In genomic region chr19:51511353-51511752, GRCh38 we compare ENCODE assay signal across 11 cellular contexts. TPM values are rescaled to one million over a fixed set of nuclear protein-coding genes. Genes with fewer than 3 reads are reported as not detected.
A peak's percentile ranks its signal among the peaks of the same experiment; 100 is the strongest.
DNase-seq lines count a peak whose midpoint lies in the region; ATAC-seq and TF ChIP-seq lines count a peak whose summit lies in the region.
"Had no signal": no experiment of that assay in that cellular context is flagged by ENCODE, and none has a peak within 500 bp of the region (broad histone marks: within the 10 kb centered on the region; RNA-seq: fewer than 3 reads in every experiment).

No MANE protein-coding gene starts in this region.

- peak; percentile 33 for DNase-seq in DMS 273 (lab: John Stamatoyannopoulos, UW; ENCODE audit: unreplicated experiment)
- no peak for DNase-seq in DMS 273 treated with DMSO at 0.1 percent for 48 hours (lab: John Stamatoyannopoulos, UW)
- DNase-seq in HCT116 (ENCODE audit: low read depth, low spot score) = peak; percentile 7
- DNase-seq in SW480 (ENCODE audit: low spot score) = peak; percentile 24
- peak; percentile 79 for DNase-seq in iPS-NIHi7 (ENCODE audit: extremely low spot score)
- no peak for DNase-seq in NCI-H774 (lab: John Stamatoyannopoulos, UW)
- DNase-seq in stimulated activated naive CD4-positive, alpha-beta T cell (lab: John Stamatoyannopoulos, UW) = no peak
- DNase-seq: 8988T, amygdala, occipital lobe had no signal

- peak; percentile 82 for ATAC-seq in HCT116
- no peak for ATAC-seq in HG03097 (IDR thresholded peaks at IDR 0.05; ENCODE audit: low FRiP score, unreplicated experiment)

- H4K20me1 ChIP-seq in HCT116 (ENCODE audit: insufficient read depth) = no peaks in the 10 kb centered on the region

- no peak overlapping the region for H3K9ac ChIP-seq in HCT116 (ENCODE audit: low read length)

- H3K79me2 ChIP-seq in HCT116 (ENCODE audit: insufficient read depth, low read length) = no peaks in the 10 kb centered on the region

- H3K27me3 ChIP-seq in HCT116 (ENCODE audit: insufficient read depth, low read length) = peaks cover 9% of the 10 kb centered on the region

- POLR2A ChIA-PET in HCT116 (lab: Charles Lee) = no interaction called here

- TF ChIP-seq RAD21 in HCT116 (IDR thresholded peaks at IDR 0.05; ENCODE audit: low read depth) = 0 out of 2 replicates have a peak, but pooled peaks have one; percentile 13

- H3K4me2 ChIP-seq in HCT116 (ENCODE audit: low read length) = no peak overlapping the region

- H2AFZ ChIP-seq in HCT116 (ENCODE audit: low read depth, low read length, poor library complexity, severe bottlenecking) = no peak overlapping the region

- no peaks in the 10 kb centered on the region for H3K9me2 ChIP-seq in HCT116 (ENCODE audit: insufficient read depth)

- RAD21 ChIA-PET in HCT116 (lab: Charles Lee; ENCODE audit: low non-redundant PET in 1 of 2, low total read pairs in 2 of 2, uncharacterized antibody in 2 of 2, unreplicated experiment in 2 of 2) = no interaction called here

- H3K4me3 ChIP-seq in HCT116 (replicated peaks in 1 of 2; ENCODE audit: low read depth in 1 of 2, low read length in 2 of 2) = no peak overlapping the region

- TF ChIP-seq POLR2A in HCT116 (IDR thresholded peaks at IDR 0.05; ENCODE audit: borderline replicate concordance, extremely low read depth, insufficient read depth, insufficient read length) = no peak

- H3K27ac ChIP-seq in HCT116 (ENCODE audit: low read depth, low read length) = no peak overlapping the region

- CTCF ChIA-PET in HCT116 (lab: Charles Lee) = no interaction called here

- H3K9me3 ChIP-seq in HCT116 (ENCODE audit: control insufficient read depth in 1 of 2, insufficient read depth in 1 of 2, low read depth in 1 of 2, low read length in 2 of 2) = no peaks in the 10 kb centered on the region

- no peaks in the 10 kb centered on the region for H3K4me1 ChIP-seq in HCT116 (ENCODE audit: control insufficient read depth in 1 of 2, insufficient read depth in 2 of 2, low read length in 2 of 2)

- no peaks in the 10 kb centered on the region for H3K36me3 ChIP-seq in HCT116 (ENCODE audit: control insufficient read depth in 1 of 2, insufficient read depth in 2 of 2, low read length in 2 of 2)

- BruUV-seq in HCT116 (replicated peaks; lab: Mats Ljungman, UMichigan) = no TSS peak

- intact Hi-C loops in HCT116 (cut with micrococcal nuclease) = no loop called here

- TF ChIP-seq CTCF in HCT116 (IDR thresholded peaks at IDR 0.05 in 2 of 3, conservative IDR thresholded peaks at IDR 0.05 in 1 of 3; ENCODE audit: borderline replicate concordance in 1 of 3, insufficient read depth in 1 of 3, low read depth in 2 of 3, low read length in 2 of 3) = peak; percentile 23 to 74 (median 58); a peak in 4 of 6 replicates

TF ChIP-seq in HCT116, 20 proteins besides CTCF, POLR2A, EP300 and RAD21:
- TF ChIP-seq, protein P1, sequence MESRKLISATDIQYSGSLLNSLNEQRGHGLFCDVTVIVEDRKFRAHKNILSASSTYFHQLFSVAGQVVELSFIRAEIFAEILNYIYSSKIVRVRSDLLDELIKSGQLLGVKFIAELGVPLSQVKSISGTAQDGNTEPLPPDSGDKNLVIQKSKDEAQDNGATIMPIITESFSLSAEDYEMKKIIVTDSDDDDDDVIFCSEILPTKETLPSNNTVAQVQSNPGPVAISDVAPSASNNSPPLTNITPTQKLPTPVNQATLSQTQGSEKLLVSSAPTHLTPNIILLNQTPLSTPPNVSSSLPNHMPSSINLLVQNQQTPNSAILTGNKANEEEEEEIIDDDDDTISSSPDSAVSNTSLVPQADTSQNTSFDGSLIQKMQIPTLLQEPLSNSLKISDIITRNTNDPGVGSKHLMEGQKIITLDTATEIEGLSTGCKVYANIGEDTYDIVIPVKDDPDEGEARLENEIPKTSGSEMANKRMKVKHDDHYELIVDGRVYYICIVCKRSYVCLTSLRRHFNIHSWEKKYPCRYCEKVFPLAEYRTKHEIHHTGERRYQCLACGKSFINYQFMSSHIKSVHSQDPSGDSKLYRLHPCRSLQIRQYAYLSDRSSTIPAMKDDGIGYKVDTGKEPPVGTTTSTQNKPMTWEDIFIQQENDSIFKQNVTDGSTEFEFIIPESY (IDR thresholded peaks at IDR 0.05; ENCODE audit: extremely low read depth, insufficient replicate concordance, low read length) = no peak
- TF ChIP-seq EZH2 (IDR thresholded peaks at IDR 0.05) (no peak), ZNF274 (IDR thresholded peaks at IDR 0.05; ENCODE audit: low read depth, low read length) (no peak), CBX3 (IDR thresholded peaks at IDR 0.05; ENCODE audit: low read depth) (no peak), EGR1 (IDR thresholded peaks at IDR 0.05; ENCODE audit: low read depth) (no peak)
TF ChIP-seq in HCT116: peak in this region for 0.

RNA-seq across cellular contexts. Expression of gene SIGLEC12, which starts 9.8 kb away (rescaled TPM):
- total RNA-seq in HCT116 (2021; ENCODE audit: unreplicated experiment) = not detected
- not detected in 2 replicates for polyA plus RNA-seq in HCT116 (2012)
- total RNA-seq: occipital lobe had no signal

RNA-seq across cellular contexts. Expression of gene SIGLEC6, which starts 20.1 kb away (rescaled TPM):
- total RNA-seq in HCT116 (2021; ENCODE audit: unreplicated experiment) = not detected
- polyA plus RNA-seq in HCT116 (2012) = not detected in 2 replicates
- total RNA-seq: occipital lobe had no signal

RNA-seq across cellular contexts. Expression of gene CEACAM18, which starts 33.0 kb away (rescaled TPM):
- total RNA-seq in HCT116 (2021; ENCODE audit: unreplicated experiment) = not detected
- polyA plus RNA-seq in HCT116 (2012) = not detected in 2 replicates
- total RNA-seq: occipital lobe had no signal

RNA-seq across cellular contexts. Expression of gene SIGLEC8, which starts 53.1 kb away (rescaled TPM):
- not detected for total RNA-seq in HCT116 (2021; ENCODE audit: unreplicated experiment)
- not detected in 2 replicates for polyA plus RNA-seq in HCT116 (2012)

RNA-seq across cellular contexts. Expression of gene ZNF175, which starts 59.7 kb away (rescaled TPM):
- 9.3 TPM for total RNA-seq in HCT116 (2021; ENCODE audit: unreplicated experiment)
- 5.0 and 6.9 TPM in 2 replicates for polyA plus RNA-seq in HCT116 (2012)

Comparison
In these comparisons a context has a peak if more than half of its experiments do, and no peak if none do; other contexts are left out.
1. DNase-seq: peak in DMS 273 (single experiment), HCT116 (single experiment), SW480 (single experiment) and iPS-NIHi7 (single experiment); none in DMS 273 treated with DMSO at 0.1 percent for 48 hours (single experiment), NCI-H774 (single experiment) and stimulated activated naive CD4-positive, alpha-beta T cell (0 of 6).